In the genomic region with DNA sequence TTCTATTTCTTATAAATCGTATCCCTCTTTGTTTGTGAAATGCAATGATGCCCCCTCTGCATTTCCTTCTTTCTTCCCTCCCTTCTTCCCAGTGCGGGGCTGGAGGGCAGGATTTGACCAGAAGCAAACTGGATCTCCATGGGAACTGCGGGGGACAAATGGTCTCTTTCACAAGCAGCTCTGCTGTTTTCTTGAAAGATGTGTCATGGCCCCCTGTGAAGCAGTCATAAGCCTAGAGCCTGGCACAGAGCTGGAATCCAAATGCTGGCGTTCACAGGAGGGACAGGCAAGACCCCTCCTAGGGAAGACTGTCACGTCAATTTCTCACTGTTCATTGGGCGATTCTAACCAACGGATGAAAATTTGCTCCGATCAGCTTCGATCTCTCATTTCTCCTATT, we compare ENCODE assay signal across 18 cellular contexts.
DNase-seq lines count a peak whose midpoint lies in the region; ATAC-seq and TF ChIP-seq lines count a peak whose summit lies in the region.
"Had no signal": no experiment of that assay in that cellular context is flagged by ENCODE, and none has a peak within 500 bp of the region (broad histone marks: within the 10 kb centered on the region; RNA-seq: fewer than 3 reads in every experiment).

No MANE protein-coding gene starts in this region.

- in situ Hi-C loops in G401 (cut with HindIII; ENCODE audit: low sequenced_read_pairs) (no loop called here), SK-MEL-5 (cut with HindIII; ENCODE audit: low pct_unique_long_range_greater_than_20kb, low sequenced_read_pairs) (no loop called here)

- no peaks in the 10 kb centered on the region for H3F3A ChIP-seq in neural progenitor cell (ENCODE audit: low read depth)

- H2AFZ ChIP-seq in neural progenitor cell (replicated peaks) = no peak overlapping the region
- H2AFZ ChIP-seq: GM23248 had no signal

- H3K36me3 Mint-ChIP-seq in endodermal cell (ENCODE audit: low read depth) (no peaks in the 10 kb centered on the region), neural progenitor cell (no peaks in the 10 kb centered on the region)
- H3K36me3 Mint-ChIP-seq: CD8-positive, alpha-beta memory T cell had no signal

- H3K79me2 ChIP-seq in neural progenitor cell (ENCODE audit: low read depth) = no peaks in the 10 kb centered on the region

- no peak overlapping the region for H3K27ac Mint-ChIP-seq in endodermal cell
- H3K27ac Mint-ChIP-seq in neural progenitor cell = peak overlapping the region; percentile 62
- H3K27ac Mint-ChIP-seq: CD8-positive, alpha-beta memory T cell had no signal

- H3K9ac ChIP-seq in endodermal cell (ENCODE audit: extremely low read depth, low read length, poor library complexity, severe bottlenecking) = no peak overlapping the region
- no peak overlapping the region for H3K9ac ChIP-seq in neural progenitor cell
- H3K9ac ChIP-seq: GM23248 had no signal

- peaks cover 3% of the 10 kb centered on the region for H3K27me3 Mint-ChIP-seq in endodermal cell (ENCODE audit: insufficient read depth)
- peaks cover 10% of the 10 kb centered on the region for H3K27me3 Mint-ChIP-seq in neural progenitor cell (ENCODE audit: insufficient read depth, low read depth)

- DNase-seq in G401 (ENCODE audit: low spot score) (peak; percentile 59), SK-MEL-5 (ENCODE audit: low read depth, low spot score) (peak; percentile 63), endodermal cell (peak; percentile 77), neural progenitor cell (ENCODE audit: low spot score) (peak; percentile 64), HuH-7.5 (ENCODE audit: low spot score) (no peak), HPDE6-E6E7 (ENCODE audit: extremely low spot score) (no peak)
- DNase-seq in stimulated activated CD4-positive, alpha-beta T cell treated with anti-CD3 and anti-CD28 coated beads, Interleukin-4, amount 100 ng/mL, for 24 hours = no peak
- DNase-seq: ACHN; BE2C; CD8-positive, alpha-beta memory T cell; DND-41; GM23248; IMR-90; Kasumi-1; NCI-H2107; NCI-H774; SHP77 treated with DMSO at 0.1 percent for 48 hours had no signal

- H3K4me3 ChIP-seq in endodermal cell (ENCODE audit: low read length) = no peak overlapping the region
- H3K4me3 ChIP-seq in neural progenitor cell = no peak overlapping the region
- H3K4me3 ChIP-seq: GM23248 had no signal

- no peak overlapping the region for H3K4me2 ChIP-seq in neural progenitor cell

- WGBS in endodermal cell (ENCODE audit: insufficient coverage in 1 of 2, insufficient read length in 1 of 2), 2 experiments = 70 to 71% methylated on average over 8 to 9 of the region's 9 CpGs

- H3K4me1 Mint-ChIP-seq in endodermal cell (peaks cover 8% of the 10 kb centered on the region), neural progenitor cell (peaks cover 28% of the 10 kb centered on the region)
- H3K4me1 Mint-ChIP-seq: CD8-positive, alpha-beta memory T cell had no signal

- no peak for ATAC-seq in HG02798 (IDR thresholded peaks at IDR 0.05; ENCODE audit: poor library complexity, unreplicated experiment)

- H3K36me3 ChIP-seq in endodermal cell (ENCODE audit: control insufficient read depth, insufficient read depth, low read length) = no peaks in the 10 kb centered on the region
- no peaks in the 10 kb centered on the region for H3K36me3 ChIP-seq in neural progenitor cell
- H3K36me3 ChIP-seq: BE2C had no signal

- H3K4me3 Mint-ChIP-seq in endodermal cell (no peak overlapping the region), neural progenitor cell (no peak overlapping the region)
- H3K4me3 Mint-ChIP-seq: CD8-positive, alpha-beta memory T cell had no signal

- H3K9me3 Mint-ChIP-seq in endodermal cell = no peaks in the 10 kb centered on the region
- H3K9me3 Mint-ChIP-seq in neural progenitor cell = no peaks in the 10 kb centered on the region

- TF ChIP-seq CTCF in endodermal cell (conservative IDR thresholded peaks at IDR 0.05) (no peak), neural progenitor cell (IDR thresholded peaks at IDR 0.05) (no peak)

- no peaks in the 10 kb centered on the region for H3K4me1 ChIP-seq in endodermal cell (ENCODE audit: control insufficient read depth, insufficient read depth, low read length)
- H3K4me1 ChIP-seq in neural progenitor cell = peaks cover 31% of the 10 kb centered on the region
- H3K4me1 ChIP-seq: BE2C had no signal

- H4K20me1 ChIP-seq in neural progenitor cell (ENCODE audit: low read depth) = no peaks in the 10 kb centered on the region

- H3K9me3 ChIP-seq in endodermal cell (ENCODE audit: control insufficient read depth, low read length) (no peaks in the 10 kb centered on the region), neural progenitor cell (ENCODE audit: low read depth) (no peaks in the 10 kb centered on the region)
- H3K9me3 ChIP-seq: BE2C had no signal

- no peaks in the 10 kb centered on the region for H3K27me3 ChIP-seq in endodermal cell (ENCODE audit: control insufficient read depth, insufficient read depth, low read length, poor library complexity, severe bottlenecking)
- no peaks in the 10 kb centered on the region for H3K27me3 ChIP-seq in neural progenitor cell
- H3K27me3 ChIP-seq: BE2C had no signal

- H3K27ac ChIP-seq in endodermal cell (ENCODE audit: low read depth, low read length) = no peak overlapping the region
- no peak overlapping the region for H3K27ac ChIP-seq in neural progenitor cell
- H3K27ac ChIP-seq: GM23248 had no signal

Comparison
In these comparisons a context has a peak if more than half of its experiments do, and no peak if none do; other contexts are left out.
1. DNase-seq: peak in G401 (single experiment), SK-MEL-5 (single experiment), endodermal cell (single experiment) and neural progenitor cell (single experiment); none in HuH-7.5 (single experiment), HPDE6-E6E7 (single experiment) and stimulated activated CD4-positive, alpha-beta T cell treated with anti-CD3 and anti-CD28 coated beads, Interleukin-4, amount 100 ng/mL, for 24 hours (single experiment).